In genomic region chr3:101229681-101230080, GRCh38 we compare ENCODE assay signal across 16 cellular contexts.
A peak's percentile ranks its signal among the peaks of the same experiment; 100 is the strongest.
DNase-seq lines count a peak whose midpoint lies in the region; ATAC-seq and TF ChIP-seq lines count a peak whose summit lies in the region.
"Had no signal": no experiment of that assay in that cellular context is flagged by ENCODE, and none has a peak within 500 bp of the region (broad histone marks: within the 10 kb centered on the region; RNA-seq: fewer than 3 reads in every experiment).

No MANE protein-coding gene starts in this region.

- H3K9me3 ChIP-seq in AG04450 (ENCODE audit: control insufficient read depth, insufficient read depth, low read length) (no peaks in the 10 kb centered on the region), Panc1 (ENCODE audit: control insufficient read depth, insufficient read depth, low read depth, low read length) (no peaks in the 10 kb centered on the region), body of pancreas (no peaks in the 10 kb centered on the region)
- H3K9me3 ChIP-seq: suprapubic skin had no signal

- DNase-seq in AG04450 (ENCODE audit: low read depth, low spot score) (no peak), EH (ENCODE audit: low read depth) (peak; percentile 28), Panc1 (ENCODE audit: low read depth, low spot score) (no peak), foreskin keratinocyte (no peak), body of pancreas (no peak)
- no peak for DNase-seq in activated T-cell treated with anti-CD3 and anti-CD28 coated beads, Interleukin-2, amount 50 U/mL, for 1 hour
- no peak for DNase-seq in central memory CD4-positive, alpha-beta T cell
- DNase-seq: activated CD8-positive, alpha-beta memory T cell treated with anti-CD3 and anti-CD28 coated beads, Interleukin-2, amount 10 ng/mL, durations not matched to agents 7 days and 5 days; activated naive CD8-positive, alpha-beta T cell treated with anti-CD3 and anti-CD28 coated beads, Interleukin-2, amount 50 U/mL, for 24 hours; Calu3; glutamatergic neuron; NCI-H1092 treated with DMSO at 0.1 percent for 48 hours; NCI-H446 had no signal

- H3K4me3 ChIP-seq in AG04450 (ENCODE audit: low read depth, low read length), result no peak overlapping the region
- no peak overlapping the region for H3K4me3 ChIP-seq in Panc1 (ENCODE audit: low read depth in 2 of 2, low read length in 2 of 2)
- no peak overlapping the region for H3K4me3 ChIP-seq in body of pancreas
- H3K4me3 ChIP-seq: skin epidermis, suprapubic skin had no signal

- 0 out of 2 replicates have a peak, but pooled peaks have one; percentile 21 for TF ChIP-seq CTCF in AG04450 (IDR thresholded peaks at IDR 0.05; ENCODE audit: low read depth, low read length)
- peak; percentile 58 for TF ChIP-seq CTCF in Panc1 (IDR thresholded peaks at IDR 0.05)
- TF ChIP-seq CTCF in foreskin keratinocyte (conservative IDR thresholded peaks at IDR 0.05), result peak; percentile 39
- peak in 1 of 7 experiments; percentile 9 for TF ChIP-seq CTCF in body of pancreas (IDR thresholded peaks at IDR 0.05)

- in situ Hi-C loops in Panc1 (cut with HindIII; ENCODE audit: low pct_unique_long_range_greater_than_20kb, low sequenced_read_pairs), result no loop called here

- POLR2A ChIA-PET in AG04450 (lab: Yijun Ruan, JAX) (no interaction called here), Panc1 (lab: Charles Lee) (interaction anchor here (0.5 kb wide), 1 partner anchor 80 kb away, joined by 4 read pairs; no protein-coding TSS in a partner anchor)

- no peak for ATAC-seq in Panc1
- no peak for ATAC-seq in foreskin keratinocyte
- ATAC-seq in body of pancreas, result no peak
- no peak for ATAC-seq in GM19328 (IDR thresholded peaks at IDR 0.05; ENCODE audit: unreplicated experiment)
- ATAC-seq: activated CD8-positive, alpha-beta memory T cell treated with anti-CD3 and anti-CD28 coated beads, Interleukin-2, amount 10 ng/mL, durations not matched to agents 7 days and 5 days; activated naive CD8-positive, alpha-beta T cell treated with anti-CD3 and anti-CD28 coated beads, Interleukin-2, amount 50 U/mL, for 24 hours had no signal

- no peaks in the 10 kb centered on the region for H3K4me1 ChIP-seq in Panc1 (ENCODE audit: control insufficient read depth, insufficient read depth, low read length)
- no peaks in the 10 kb centered on the region for H3K4me1 ChIP-seq in foreskin keratinocyte
- H3K4me1 ChIP-seq in body of pancreas, result no peaks in the 10 kb centered on the region
- H3K4me1 ChIP-seq: suprapubic skin had no signal

- WGBS in body of pancreas, 2 donors, result 48 to 50% methylated on average over 4 of the region's 4 CpGs

- H3K36me3 ChIP-seq in Panc1 (ENCODE audit: control insufficient read depth, insufficient read depth, low read length) (no peaks in the 10 kb centered on the region), body of pancreas (replicated peaks in 1 of 2; ENCODE audit: insufficient read depth in 1 of 2, low read depth in 2 of 2) (no peaks in the 10 kb centered on the region)
- H3K36me3 ChIP-seq: suprapubic skin had no signal

- intact Hi-C loops in Panc1 (cut with micrococcal nuclease; ENCODE audit: unreplicated experiment), result loop anchor here (10.0 kb wide), 1 partner anchor 155 kb away; no protein-coding TSS in a partner anchor
- intact Hi-C loops in body of pancreas (cut with DNase I), result no loop called here

- H3K27ac ChIP-seq in AG04450 (ENCODE audit: low read depth, low read length) (no peak overlapping the region), Panc1 (ENCODE audit: low read length) (no peak overlapping the region), foreskin keratinocyte (no peak overlapping the region), body of pancreas (no peak overlapping the region)
- H3K27ac ChIP-seq: skin epidermis, suprapubic skin had no signal

- no peak for TF ChIP-seq POLR2A in body of pancreas (IDR thresholded peaks at IDR 0.05)

- no TSS peak for BruUV-seq in Panc1 (replicated peaks; lab: Mats Ljungman, UMichigan)

- CTCF ChIA-PET in AG04450 (lab: Charles Lee), result no interaction called here
- CTCF ChIA-PET in Panc1 (lab: Charles Lee), result no interaction called here

- H3K27me3 ChIP-seq in AG04450 (ENCODE audit: control insufficient read depth, insufficient read depth, low read length) (no peaks in the 10 kb centered on the region), Panc1 (ENCODE audit: control insufficient read depth, insufficient read depth, low read length) (peaks cover 7% of the 10 kb centered on the region), foreskin keratinocyte (no peaks in the 10 kb centered on the region), body of pancreas (no peaks in the 10 kb centered on the region)
- H3K27me3 ChIP-seq: suprapubic skin had no signal
